Comparison of ENCODE assay signal across 13 cellular contexts in the genomic region with DNA sequence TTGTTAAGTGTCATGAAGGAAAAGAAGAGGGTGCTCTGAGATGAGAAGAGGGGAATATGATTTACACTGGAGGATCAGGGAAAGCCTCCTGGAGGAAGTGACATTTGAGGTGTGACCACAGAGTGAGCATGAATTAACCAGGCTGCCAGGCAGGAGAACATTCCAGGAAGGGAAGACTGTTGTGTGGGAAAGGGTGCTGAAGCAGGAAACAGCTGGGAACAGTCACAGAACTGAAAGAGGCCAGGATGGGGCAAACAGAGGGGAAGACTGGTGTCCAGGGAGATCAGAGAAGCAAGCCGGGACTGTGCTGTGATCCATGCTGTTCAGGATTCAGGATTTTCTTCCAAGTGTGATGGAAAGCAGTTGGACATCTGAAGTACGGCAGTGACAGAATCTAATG. TPM values are rescaled to one million over a fixed set of nuclear protein-coding genes. Genes with fewer than 3 reads are reported as not detected.
DNase-seq lines count a peak whose midpoint lies in the region; ATAC-seq, FAIRE-seq and TF ChIP-seq lines count a peak whose summit lies in the region.
"Had no signal": no experiment of that assay in that cellular context is flagged by ENCODE, and none has a peak within 500 bp of the region (broad histone marks: within the 10 kb centered on the region; RNA-seq: fewer than 3 reads in every experiment).

No MANE protein-coding gene starts in this region.

- peaks cover 5% of the 10 kb centered on the region for H4K20me1 ChIP-seq in endothelial cell of umbilical vein (replicated peaks; ENCODE audit: control insufficient read depth, extremely low read depth, insufficient read depth, low read length)

- no peak for TF ChIP-seq CTCF in endothelial cell of umbilical vein (IDR thresholded peaks at IDR 0.05; ENCODE audit: extremely low read depth in 1 of 2, insufficient read depth in 1 of 2, low read depth in 1 of 2, low read length in 2 of 2)
- TF ChIP-seq CTCF in right lobe of liver (IDR thresholded peaks at IDR 0.05): no peak
- TF ChIP-seq CTCF in A673 (conservative IDR thresholded peaks at IDR 0.05; ENCODE audit: low read depth, low read length): no peak
- TF ChIP-seq CTCF in prostate gland (IDR thresholded peaks at IDR 0.05): no peak

- H3K4me1 ChIP-seq in endothelial cell of umbilical vein (ENCODE audit: control insufficient read depth, extremely low read depth, insufficient read depth, low read length) (peaks cover 26% of the 10 kb centered on the region), right lobe of liver (peaks cover 0 to 39% (median 6%) of the 10 kb centered on the region in 4 donors), A673 (ENCODE audit: insufficient read depth, low read length, poor library complexity, severe bottlenecking) (no peaks in the 10 kb centered on the region), prostate gland (replicated peaks) (peaks cover 3% of the 10 kb centered on the region)

- peak overlapping the region; percentile 22 for H3K4me2 ChIP-seq in endothelial cell of umbilical vein (ENCODE audit: insufficient read depth, low read length)

- H3K36me3 ChIP-seq in endothelial cell of umbilical vein (ENCODE audit: control insufficient read depth in 2 of 2, extremely low read depth in 1 of 2, insufficient read depth in 2 of 2, low read length in 2 of 2) (peaks cover 0 to 4% of the 10 kb centered on the region in 2 experiments), right lobe of liver (no peaks in the 10 kb centered on the region), A673 (ENCODE audit: insufficient read depth, low read length, poor library complexity, severe bottlenecking) (no peaks in the 10 kb centered on the region), prostate gland (no peaks in the 10 kb centered on the region)

- CTCF ChIA-PET in endothelial cell of umbilical vein (lab: Charles Lee): interaction anchor here (0.9 to 2.6 kb wide), 5 partner anchors 9 to 118 kb away, joined by 3 to 11 read pairs (median 4); no protein-coding TSS in a partner anchor
- CTCF ChIA-PET in A673 (lab: Charles Lee): no interaction called here

- 84% methylated on average over 2 of the region's 2 CpGs for WGBS in right lobe of liver (ENCODE audit: insufficient coverage, low coverage, low lambda C conversion rate, missing lambda C conversion rate)
- WGBS in prostate gland: 82% methylated on average over 2 of the region's 2 CpGs

- H3K27ac ChIP-seq in endothelial cell of umbilical vein (ENCODE audit: insufficient read depth, low read depth, low read length) (peak overlapping the region; percentile 43), right lobe of liver (no peak overlapping the region), A673 (ENCODE audit: low read depth, low read length, poor library complexity, severe bottlenecking) (no peak overlapping the region), prostate gland (no peak overlapping the region)
- H3K27ac ChIP-seq: C4-2B had no signal

- H3K27me3 ChIP-seq in endothelial cell of umbilical vein (ENCODE audit: control insufficient read depth in 2 of 2, insufficient read depth in 2 of 2, low read length in 2 of 2): no peaks in the 10 kb centered on the region
- H3K27me3 ChIP-seq in right lobe of liver: no peaks in the 10 kb centered on the region
- H3K27me3 ChIP-seq in A673 (replicated peaks; ENCODE audit: insufficient read depth, low read depth, low read length, poor library complexity): no peaks in the 10 kb centered on the region
- no peaks in the 10 kb centered on the region for H3K27me3 ChIP-seq in prostate gland (replicated peaks; ENCODE audit: insufficient read depth)

- FAIRE-seq in endothelial cell of umbilical vein (lab: Jason Lieb, UNC) (peak; percentile 83), urothelium cell line (lab: Jason Lieb, UNC) (no peak)

- TF ChIP-seq POLR2A in endothelial cell of umbilical vein (IDR thresholded peaks at IDR 0.05; ENCODE audit: low read depth, low read length) (no peak), right lobe of liver (IDR thresholded peaks at IDR 0.05) (no peak), prostate gland (IDR thresholded peaks at IDR 0.05) (no peak)

- peak overlapping the region; percentile 12 for H3K9ac ChIP-seq in endothelial cell of umbilical vein (replicated peaks; ENCODE audit: extremely low read depth, insufficient read depth, low read length)

- H3K4me3 ChIP-seq in endothelial cell of umbilical vein (replicated peaks in 1 of 3; ENCODE audit: insufficient read depth in 1 of 3, low read depth in 1 of 3, low read length in 3 of 3) (no peak overlapping the region), right lobe of liver (no peak overlapping the region), A673 (ENCODE audit: low read depth, low read length, poor library complexity, severe bottlenecking) (no peak overlapping the region), prostate gland (no peak overlapping the region)

- in situ Hi-C loops in ACHN (cut with HindIII; ENCODE audit: low pct_ligation_motif_present, low pct_unique_long_range_greater_than_20kb, low sequenced_read_pairs): no loop called here

- POLR2A ChIA-PET in endothelial cell of umbilical vein (lab: Charles Lee): interaction anchor here (0.7 kb wide), 1 partner anchor 112 kb away, joined by 5 read pairs; no protein-coding TSS in a partner anchor
- POLR2A ChIA-PET in A673 (lab: Charles Lee; ENCODE audit: low non-redundant PET): no interaction called here

- ATAC-seq in right lobe of liver (peak; percentile 3 to 47 (median 25)), GM18517 (IDR thresholded peaks at IDR 0.05; ENCODE audit: unreplicated experiment) (no peak)

- no peaks in the 10 kb centered on the region for H3K9me1 ChIP-seq in endothelial cell of umbilical vein (replicated peaks; ENCODE audit: control insufficient read depth, extremely low read depth, insufficient read depth, low read length)

- H2AFZ ChIP-seq in endothelial cell of umbilical vein (ENCODE audit: low read depth, low read length): no peak overlapping the region

- peaks cover 95% of the 10 kb centered on the region for H3K79me2 ChIP-seq in endothelial cell of umbilical vein (ENCODE audit: control insufficient read depth, insufficient read depth, low read length)

- dilution Hi-C loops in endothelial cell of umbilical vein (cut with MboI; ENCODE audit: extremely low pct_ligation_motif_present, low sequenced_read_pairs): no loop called here

- H3K9me3 ChIP-seq in endothelial cell of umbilical vein (replicated peaks; ENCODE audit: control insufficient read depth, insufficient read depth, low read length) (no peaks in the 10 kb centered on the region), right lobe of liver (no peaks in the 10 kb centered on the region), A673 (ENCODE audit: low read depth, low read length, poor library complexity, severe bottlenecking) (no peaks in the 10 kb centered on the region), prostate gland (no peaks in the 10 kb centered on the region)

- intact Hi-C loops in endothelial cell of umbilical vein (cut with micrococcal nuclease) (loop anchor here (1.0 to 2.0 kb wide), 2 partner anchors 26 to 31 kb away; no protein-coding TSS in a partner anchor), right lobe of liver (cut with DNase I) (no loop called here), A673 (cut with micrococcal nuclease; ENCODE audit: unreplicated experiment) (no loop called here), prostate gland (cut with DNase I) (no loop called here)

- DNase-seq in ACHN (peak; percentile 62), LHCN-M2 (ENCODE audit: low read depth) (peak; percentile 90), endothelial cell of umbilical vein (ENCODE audit: low read depth, low spot score) (peak; percentile 89), right lobe of liver (no peak), A673 (ENCODE audit: low spot score) (no peak), prostate gland (ENCODE audit: low spot score) (no peak), urothelium cell line (ENCODE audit: low spot score) (no peak)
- DNase-seq: activated CD4-positive, alpha-beta T cell treated with anti-CD3 and anti-CD28 coated beads for 48 hours; foreskin melanocyte; NCI-H226; stimulated activated CD4-positive, alpha-beta T cell treated with anti-CD3 and anti-CD28 coated beads, Interleukin-15, amount 100 ng/mL, for 24 hours had no signal

- BruUV-seq in endothelial cell of umbilical vein (replicated peaks; lab: Mats Ljungman, UMichigan) (no TSS peak), A673 (replicated peaks; lab: Mats Ljungman, UMichigan) (no TSS peak)

TF ChIP-seq in endothelial cell of umbilical vein, 7 proteins besides CTCF, POLR2A, EP300 and RAD21:
- TF ChIP-seq FOS (IDR thresholded peaks at IDR 0.05; ENCODE audit: borderline replicate concordance, insufficient read depth, low read length) (peak; percentile 17), POLR2AphosphoS5 (IDR thresholded peaks at IDR 0.05; ENCODE audit: insufficient read depth, low read depth, low read length) (peak; percentile 22), JUN (IDR thresholded peaks at IDR 0.05; ENCODE audit: borderline replicate concordance, insufficient read depth, insufficient read length, low read depth) (no peak), EZH2 (IDR thresholded peaks at IDR 0.05; ENCODE audit: borderline replicate concordance, low read depth, low read length, severe bottlenecking) (no peak), GATA2 (IDR thresholded peaks at IDR 0.05; ENCODE audit: insufficient read depth, insufficient read length, low read depth, low read length) (no peak), MYC (IDR thresholded peaks at IDR 0.05; ENCODE audit: low read depth, low read length) (no peak)
- TF ChIP-seq, protein P1, sequence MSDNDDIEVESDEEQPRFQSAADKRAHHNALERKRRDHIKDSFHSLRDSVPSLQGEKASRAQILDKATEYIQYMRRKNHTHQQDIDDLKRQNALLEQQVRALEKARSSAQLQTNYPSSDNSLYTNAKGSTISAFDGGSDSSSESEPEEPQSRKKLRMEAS (IDR thresholded peaks at IDR 0.05; ENCODE audit: insufficient read depth, insufficient read length): no peak

RNA-seq across cellular contexts. Expression of gene HIPK2, which starts 14.9 kb away (rescaled TPM):
- 50.9 and 61.3 TPM in 2 replicates for total RNA-seq in LHCN-M2 (2014; rRNA removed)
- polyA plus RNA-seq in LHCN-M2 (2012): 31.7 TPM
- total RNA-seq in endothelial cell of umbilical vein: 40.3 and 43.8 TPM in 2 replicates
- 8.9 and 9.0 TPM in 2 replicates for polyA plus RNA-seq in endothelial cell of umbilical vein
- polyA plus RNA-seq in endothelial cell of umbilical vein (2011; cell fraction: cytosol; rRNA removed): 12.7 and 15.0 TPM in 2 replicates
- polyA plus RNA-seq in endothelial cell of umbilical vein (2011; cell fraction: nucleus; rRNA removed): 23.5 and 25.3 TPM in 2 replicates
- 9.0 and 12.6 TPM in 2 replicates for polyA plus RNA-seq in endothelial cell of umbilical vein (2012)
- polyA minus RNA-seq in endothelial cell of umbilical vein: 28.5 and 31.7 TPM in 2 replicates
- polyA minus RNA-seq in endothelial cell of umbilical vein (2011; cell fraction: cytosol; rRNA and poly(A)+ RNA removed): 4.3 TPM
- 32.3 and 33.9 TPM in 2 replicates for polyA minus RNA-seq in endothelial cell of umbilical vein (2011; cell fraction: nucleus; rRNA and poly(A)+ RNA removed)
- total RNA-seq in right lobe of liver: 10 to 100 TPM; 48.5 to 68.0 (median 59.6) TPM
- total RNA-seq in A673 (2021): 30.7 and 32.4 TPM in 2 replicates
- total RNA-seq in prostate gland: 10 to 100 TPM; 54.4 to 72.7 TPM

Comparison
In these comparisons a context has a peak if more than half of its experiments do, and no peak if none do; other contexts are left out.
1. DNase-seq: peak in ACHN (single experiment), LHCN-M2 (single experiment) and endothelial cell of umbilical vein (single experiment); none in right lobe of liver (0 of 3), A673 (single experiment), prostate gland (single experiment) and urothelium cell line (single experiment).